In the genomic region with DNA sequence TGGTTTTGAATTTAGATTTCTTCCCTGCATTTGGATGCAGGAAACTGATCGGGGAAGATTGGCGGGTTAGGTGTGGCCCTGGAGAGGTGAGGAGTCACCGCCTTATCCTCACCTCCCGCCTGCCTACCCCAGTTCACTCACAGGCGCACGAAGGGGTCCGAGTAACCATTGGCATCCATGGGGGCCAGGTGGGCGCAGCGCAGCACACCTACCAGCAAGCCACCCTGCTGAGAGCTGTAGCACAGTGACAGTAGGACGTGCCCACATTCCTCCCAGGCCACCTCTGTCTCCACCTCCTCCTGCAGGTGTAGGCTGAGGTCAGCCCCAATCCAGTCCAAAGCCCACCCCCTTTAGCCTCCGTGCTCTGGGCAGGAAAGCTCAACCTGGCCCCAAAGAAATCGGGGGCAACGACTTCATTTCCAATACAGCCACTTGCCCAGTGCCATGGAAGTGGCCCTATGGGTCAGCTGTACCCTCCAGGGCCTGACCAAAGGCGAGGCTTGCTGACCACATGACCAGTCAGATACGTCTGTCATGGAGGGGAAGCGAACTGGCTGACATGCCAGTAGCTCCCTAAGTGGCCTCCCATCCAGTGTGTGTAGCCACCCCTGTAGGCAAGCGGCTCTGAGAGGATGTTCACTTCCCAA, we compare ENCODE assay signal across 9 cellular contexts. TPM values are rescaled to one million over a fixed set of nuclear protein-coding genes. Genes with fewer than 3 reads are reported as not detected.
A peak's percentile ranks its signal among the peaks of the same experiment; 100 is the strongest.
DNase-seq lines count a peak whose midpoint lies in the region; ATAC-seq lines count a peak whose summit lies in the region.
"Had no signal": no experiment of that assay in that cellular context is flagged by ENCODE, and none has a peak within 500 bp of the region (broad histone marks: within the 10 kb centered on the region; RNA-seq: fewer than 3 reads in every experiment).

No MANE protein-coding gene starts in this region.

- H3K4me1 ChIP-seq in subcutaneous abdominal adipose tissue (ENCODE audit: control insufficient read depth in 5 of 5, insufficient read depth in 5 of 5, low read length in 5 of 5), result peaks cover 0 to 18% (median 14%) of the 10 kb centered on the region in 5 donors

- H3K27ac ChIP-seq in subcutaneous abdominal adipose tissue (ENCODE audit: low read depth, low read length), result no peak overlapping the region

- peaks cover 0 to 45% (median 42%) of the 10 kb centered on the region in 5 donors for H3K36me3 ChIP-seq in subcutaneous abdominal adipose tissue (ENCODE audit: control insufficient read depth in 5 of 5, insufficient read depth in 5 of 5, low read length in 5 of 5)

- CTCF ChIA-PET in activated CD8-positive, alpha-beta memory T cell treated with anti-CD3 and anti-CD28 coated beads, Interleukin-2, amount 10 ng/mL, durations not matched to agents 7 days and 5 days (lab: Charles Lee), result interaction anchor here (0.7 to 7.5 kb wide), 22 partner anchors 8 to 259 kb away, joined by 3 to 111 read pairs (median 8); a partner anchor contains a TSS

- peaks cover 9% of the 10 kb centered on the region for H3K27me3 Mint-ChIP-seq in activated CD8-positive, alpha-beta memory T cell treated with anti-CD3 and anti-CD28 coated beads, Interleukin-2, amount 10 ng/mL, durations not matched to agents 7 days and 5 days
- no peaks in the 10 kb centered on the region for H3K27me3 Mint-ChIP-seq in activated T-helper 17 cell treated with anti-CD3 and anti-CD28 coated beads, Interleukin-2, amount 50 U/mL, for 72 hours

- H3K4me3 ChIP-seq in subcutaneous abdominal adipose tissue (ENCODE audit: low read depth in 1 of 5, low read length in 5 of 5), result peak overlapping the region; percentile 60 to 72 (median 68)

- peaks cover 40% of the 10 kb centered on the region for H3K4me1 Mint-ChIP-seq in activated CD8-positive, alpha-beta memory T cell treated with anti-CD3 and anti-CD28 coated beads, Interleukin-2, amount 10 ng/mL, durations not matched to agents 7 days and 5 days
- no peaks in the 10 kb centered on the region for H3K4me1 Mint-ChIP-seq in activated T-helper 17 cell treated with anti-CD3 and anti-CD28 coated beads, Interleukin-2, amount 50 U/mL, for 72 hours

- no peaks in the 10 kb centered on the region for H3K9me3 ChIP-seq in subcutaneous abdominal adipose tissue (ENCODE audit: control insufficient read depth in 5 of 5, low read length in 5 of 5)

- H3K9ac ChIP-seq in subcutaneous abdominal adipose tissue (ENCODE audit: low read length in 5 of 5), result peak overlapping the region in 3 of 5 donors; percentile 55 to 63 (median 61)

- peaks cover 13% of the 10 kb centered on the region for H3K36me3 Mint-ChIP-seq in activated CD8-positive, alpha-beta memory T cell treated with anti-CD3 and anti-CD28 coated beads, Interleukin-2, amount 10 ng/mL, durations not matched to agents 7 days and 5 days
- H3K36me3 Mint-ChIP-seq in activated T-helper 17 cell treated with anti-CD3 and anti-CD28 coated beads, Interleukin-2, amount 50 U/mL, for 72 hours (ENCODE audit: low read depth), result peaks cover 29% of the 10 kb centered on the region

- no peaks in the 10 kb centered on the region for H3K9me3 Mint-ChIP-seq in activated CD8-positive, alpha-beta memory T cell treated with anti-CD3 and anti-CD28 coated beads, Interleukin-2, amount 10 ng/mL, durations not matched to agents 7 days and 5 days (ENCODE audit: low read depth)
- no peaks in the 10 kb centered on the region for H3K9me3 Mint-ChIP-seq in activated T-helper 17 cell treated with anti-CD3 and anti-CD28 coated beads, Interleukin-2, amount 50 U/mL, for 72 hours

- DNase-seq in activated CD8-positive, alpha-beta memory T cell treated with anti-CD3 and anti-CD28 coated beads, Interleukin-2, amount 10 ng/mL, durations not matched to agents 7 days and 5 days, result no peak
- no peak for DNase-seq in activated CD8-positive, alpha-beta memory T cell treated with anti-CD3 and anti-CD28 coated beads, Interleukin-2, amount 50 U/mL, for 4 hours
- DNase-seq in left colon, result no peak
- DNase-seq in GDM1 (lab: John Stamatoyannopoulos, UW), result no peak
- no peak for DNase-seq in islet precursor cell
- DNase-seq in HT-29 (ENCODE audit: low spot score), result no peak

- intact Hi-C loops in left colon (cut with DNase I, micrococcal nuclease), result no loop called here

- peaks cover 0 to 18% (median 15%) of the 10 kb centered on the region in 5 donors for H3K27me3 ChIP-seq in subcutaneous abdominal adipose tissue (ENCODE audit: control insufficient read depth in 5 of 5, insufficient read depth in 4 of 5, low read length in 5 of 5)

- H3K4me3 Mint-ChIP-seq in activated CD8-positive, alpha-beta memory T cell treated with anti-CD3 and anti-CD28 coated beads, Interleukin-2, amount 10 ng/mL, durations not matched to agents 7 days and 5 days, result peak overlapping the region; percentile 65
- H3K4me3 Mint-ChIP-seq in activated T-helper 17 cell treated with anti-CD3 and anti-CD28 coated beads, Interleukin-2, amount 50 U/mL, for 72 hours, result peak overlapping the region; percentile 78

- ATAC-seq in activated CD8-positive, alpha-beta memory T cell treated with anti-CD3 and anti-CD28 coated beads, Interleukin-2, amount 10 ng/mL, durations not matched to agents 7 days and 5 days, result no peak
- ATAC-seq in activated T-helper 17 cell treated with anti-CD3 and anti-CD28 coated beads, Interleukin-2, amount 50 U/mL, for 72 hours (replicated peaks), result peak; percentile 27
- peak; percentile 10 for ATAC-seq in left colon

- H3K27ac Mint-ChIP-seq in activated CD8-positive, alpha-beta memory T cell treated with anti-CD3 and anti-CD28 coated beads, Interleukin-2, amount 10 ng/mL, durations not matched to agents 7 days and 5 days, result peak overlapping the region; percentile 94
- H3K27ac Mint-ChIP-seq in activated T-helper 17 cell treated with anti-CD3 and anti-CD28 coated beads, Interleukin-2, amount 50 U/mL, for 72 hours, result peak overlapping the region; percentile 94

RNA-seq across cellular contexts. Expression of a gene that starts 6.7 kb away (rescaled TPM):
- total RNA-seq in activated CD8-positive, alpha-beta memory T cell treated with anti-CD3 and anti-CD28 coated beads, Interleukin-2, amount 10 ng/mL, durations not matched to agents 7 days and 5 days, result 100 to 1,000 TPM; 239 to 252 TPM
- total RNA-seq in activated T-helper 17 cell treated with anti-CD3 and anti-CD28 coated beads, Interleukin-2, amount 50 U/mL, for 72 hours, result 100 to 1,000 TPM; 160 to 238 TPM
- total RNA-seq in left colon, result 100 to 1,000 TPM; 292 to 377 TPM
- 384 and 431 TPM in 2 replicates for total RNA-seq in HT-29 (2014; rRNA removed; shearing (Covaris generic))

RNA-seq across cellular contexts. Expression of a gene that starts 16.3 kb away (rescaled TPM):
- 10 to 100 TPM; 15.3 to 16.7 TPM for total RNA-seq in activated CD8-positive, alpha-beta memory T cell treated with anti-CD3 and anti-CD28 coated beads, Interleukin-2, amount 10 ng/mL, durations not matched to agents 7 days and 5 days
- total RNA-seq in activated T-helper 17 cell treated with anti-CD3 and anti-CD28 coated beads, Interleukin-2, amount 50 U/mL, for 72 hours, result 10 to 100 TPM; 12.0 to 23.1 TPM
- total RNA-seq in left colon, result 10 to 100 TPM; 28.8 to 49.8 TPM
- total RNA-seq in HT-29 (2014; rRNA removed; shearing (Covaris generic)), result 60.0 and 72.9 TPM in 2 replicates

RNA-seq across cellular contexts. Expression of a gene that starts 26.1 kb away (rescaled TPM):
- not detected for total RNA-seq in activated CD8-positive, alpha-beta memory T cell treated with anti-CD3 and anti-CD28 coated beads, Interleukin-2, amount 10 ng/mL, durations not matched to agents 7 days and 5 days
- not detected for total RNA-seq in activated T-helper 17 cell treated with anti-CD3 and anti-CD28 coated beads, Interleukin-2, amount 50 U/mL, for 72 hours
- 10 to 100 TPM; 12.9 to 27.1 TPM for total RNA-seq in left colon
- total RNA-seq in HT-29 (2014; rRNA removed; shearing (Covaris generic)), result 2.2 and 5.4 TPM in 2 replicates
- total RNA-seq: LHCN-M2 had no signal

RNA-seq across cellular contexts. Expression of a gene that starts 29.8 kb away (rescaled TPM):
- 100 to 1,000 TPM; 339 to 406 TPM for total RNA-seq in activated CD8-positive, alpha-beta memory T cell treated with anti-CD3 and anti-CD28 coated beads, Interleukin-2, amount 10 ng/mL, durations not matched to agents 7 days and 5 days
- total RNA-seq in activated T-helper 17 cell treated with anti-CD3 and anti-CD28 coated beads, Interleukin-2, amount 50 U/mL, for 72 hours, result 100 to 1,000 TPM; 187 to 394 TPM
- 100 to 1,000 TPM; 323 to 390 TPM for total RNA-seq in left colon
- total RNA-seq in HT-29 (2014; rRNA removed; shearing (Covaris generic)), result 2,847 and 3,158 TPM in 2 replicates

RNA-seq across cellular contexts. Expression of a gene that starts 37.1 kb away (rescaled TPM):
- under 1 TPM; 0.53 to 0.75 TPM for total RNA-seq in activated CD8-positive, alpha-beta memory T cell treated with anti-CD3 and anti-CD28 coated beads, Interleukin-2, amount 10 ng/mL, durations not matched to agents 7 days and 5 days
- total RNA-seq in activated T-helper 17 cell treated with anti-CD3 and anti-CD28 coated beads, Interleukin-2, amount 50 U/mL, for 72 hours, result under 1 TPM in 1 of 2 donors, not detected in 1; 0.80 TPM
- 10 to 100 TPM; 13.1 to 17.7 TPM for total RNA-seq in left colon
- 2.0 and 7.3 TPM in 2 replicates for total RNA-seq in HT-29 (2014; rRNA removed; shearing (Covaris generic))
